ENCODE assay signal across 24 cellular contexts in genomic region chr2:128690869-128691268, GRCh38.
"Had no signal": no experiment of that assay in that cellular context is flagged by ENCODE, and none has a peak within 500 bp of the region (broad histone marks: within the 10 kb centered on the region; RNA-seq: fewer than 3 reads in every experiment).

No MANE protein-coding gene starts in this region.

- H3K4me3 ChIP-seq: adrenal gland, Peyer's patch, SJSA1 had no signal

- H3K27me3 ChIP-seq: adrenal gland, Peyer's patch, SJSA1 had no signal

- H3K4me1 ChIP-seq: adrenal gland, Peyer's patch, SJSA1 had no signal

- H3K27ac Mint-ChIP-seq: activated CD4-positive, alpha-beta memory T cell treated with anti-CD3 and anti-CD28 coated beads for 36 hours; activated naive CD8-positive, alpha-beta T cell treated with anti-CD3 and anti-CD28 coated beads, Interleukin-2, amount 10 ng/mL, durations not matched to agents 7 days and 5 days; activated T-cell treated with anti-CD3 and anti-CD28 coated beads, Interleukin-2, amount 50 U/mL, for 72 hours; T-helper 1 cell treated with Interleukin-12 subunit alpha and Interleukin-12 subunit beta and Interleukin-4 antibody, amounts not matched to agents 30 μg/mL and 1 μg/mL, for 36 hours had no signal

- H3K36me3 Mint-ChIP-seq: activated CD4-positive, alpha-beta memory T cell treated with anti-CD3 and anti-CD28 coated beads for 36 hours; activated naive CD8-positive, alpha-beta T cell treated with anti-CD3 and anti-CD28 coated beads, Interleukin-2, amount 10 ng/mL, durations not matched to agents 7 days and 5 days had no signal

- H3K9ac ChIP-seq: KMS-11 had no signal

- H3K9me3 Mint-ChIP-seq: activated CD4-positive, alpha-beta memory T cell treated with anti-CD3 and anti-CD28 coated beads for 36 hours; activated naive CD8-positive, alpha-beta T cell treated with anti-CD3 and anti-CD28 coated beads, Interleukin-2, amount 10 ng/mL, durations not matched to agents 7 days and 5 days; activated T-cell treated with anti-CD3 and anti-CD28 coated beads, Interleukin-2, amount 50 U/mL, for 72 hours; T-helper 1 cell treated with Interleukin-12 subunit alpha and Interleukin-12 subunit beta and Interleukin-4 antibody, amounts not matched to agents 30 μg/mL and 1 μg/mL, for 36 hours had no signal

- H3K4me3 Mint-ChIP-seq: activated CD4-positive, alpha-beta memory T cell treated with anti-CD3 and anti-CD28 coated beads for 36 hours; activated naive CD8-positive, alpha-beta T cell treated with anti-CD3 and anti-CD28 coated beads, Interleukin-2, amount 10 ng/mL, durations not matched to agents 7 days and 5 days; activated T-cell treated with anti-CD3 and anti-CD28 coated beads, Interleukin-2, amount 50 U/mL, for 72 hours; T-helper 1 cell treated with Interleukin-12 subunit alpha and Interleukin-12 subunit beta and Interleukin-4 antibody, amounts not matched to agents 30 μg/mL and 1 μg/mL, for 36 hours had no signal

- H3K4me2 ChIP-seq: KMS-11 had no signal

- H3K27ac ChIP-seq: adrenal gland, KMS-11, Peyer's patch, RWPE1, SJSA1 had no signal

- H3K9me3 ChIP-seq: adrenal gland, Peyer's patch, SJSA1 had no signal

- ATAC-seq: activated CD4-positive, CD25-positive, alpha-beta regulatory T cell treated with anti-CD3 and anti-CD28 coated beads, Interleukin-2, amount 50 U/mL, for 24 hours; SK-N-SH treated with all-trans-retinoic acid at 6 μM for 48 hours had no signal

- DNase-seq: activated CD4-positive, alpha-beta memory T cell treated with anti-CD3 and anti-CD28 coated beads for 36 hours; activated CD4-positive, alpha-beta T cell treated with anti-CD3 and anti-CD28 coated beads for 4 hours; activated CD8-positive, alpha-beta memory T cell treated with anti-CD3 and anti-CD28 coated beads, Interleukin-2, amount 50 U/mL, for 4 hours; activated naive CD4-positive, alpha-beta T cell treated with anti-CD3 and anti-CD28 coated beads, Interleukin-2, amount 50 U/mL, for 16 hours; activated naive CD8-positive, alpha-beta T cell treated with anti-CD3 and anti-CD28 coated beads, Interleukin-2, amount 10 ng/mL, durations not matched to agents 7 days and 5 days; activated T-cell treated with anti-CD3 and anti-CD28 coated beads, Interleukin-2, amount 50 U/mL, for 72 hours; adrenal gland; anterior cingulate cortex; caudate nucleus; MM.1S; NCI-H1105 treated with DMSO at 0.1 percent for 48 hours; NCI-H1436 treated with DMSO at 0.1 percent for 48 hours; NCI-H187; NCI-H2081 treated with DMSO at 0.1 percent for 48 hours; NCI-H446; NCI-H524; Peyer's patch; Right ventricle myocardium superior had no signal

- H3K36me3 ChIP-seq: adrenal gland, Peyer's patch, SJSA1 had no signal
